Comparison of ENCODE assay signal across 29 cellular contexts in the genomic region with DNA sequence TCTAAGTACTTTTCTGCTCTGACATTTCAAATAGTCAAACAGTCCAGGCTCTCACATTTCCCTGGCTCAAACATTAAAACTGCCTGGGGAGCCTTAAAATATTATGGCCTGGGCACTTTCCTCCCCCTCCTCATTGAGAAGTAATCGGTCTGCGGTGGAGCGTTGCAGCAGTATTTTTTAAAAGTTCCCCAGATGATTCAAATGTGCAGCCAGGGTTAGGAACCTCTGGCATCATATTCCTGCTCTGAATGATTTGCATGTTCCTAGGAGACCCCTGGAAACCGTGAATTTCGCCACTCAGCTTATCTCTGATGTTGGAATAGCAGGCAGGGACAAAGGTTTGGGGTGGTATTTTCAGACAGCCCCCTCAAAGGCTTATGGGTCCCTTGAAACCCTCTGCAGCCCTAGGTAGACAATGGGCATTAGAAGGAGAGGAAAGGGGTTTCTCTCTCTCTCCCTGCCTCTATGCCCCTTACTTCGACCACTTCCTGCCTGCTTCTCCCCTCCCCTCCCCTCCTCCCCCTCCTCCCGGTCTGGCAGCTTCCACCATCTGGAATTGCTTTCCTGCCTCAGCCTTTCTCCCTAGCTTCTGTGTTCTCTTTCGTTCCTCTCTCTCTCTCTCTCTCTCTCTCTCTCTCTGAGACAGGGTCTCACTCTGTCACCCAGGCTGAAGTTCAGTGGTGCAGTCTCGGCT.
"Had no signal": no experiment of that assay in that cellular context is flagged by ENCODE, and none has a peak within 500 bp of the region (broad histone marks: within the 10 kb centered on the region; RNA-seq: fewer than 3 reads in every experiment).

No MANE protein-coding gene starts in this region.

- H3K9me3 ChIP-seq: gastrocnemius medialis, neutrophil, tibial artery had no signal

- H3K4me1 Mint-ChIP-seq: stimulated activated naive B cell treated with anti-CD40 and anti-IgM and Interleukin-4, amounts not matched to agents 10 μg/mL and 1 μg/mL and 100 μg/mL, for 72 hours had no signal

- H3K27ac ChIP-seq: gastrocnemius medialis, neutrophil, sigmoid colon, stomach, suprapubic skin, tibial artery, VCaP had no signal

- H3K36me3 Mint-ChIP-seq: naive thymus-derived CD4-positive, alpha-beta T cell had no signal

- ATAC-seq: activated naive CD4-positive, alpha-beta T cell treated with anti-CD3 and anti-CD28 coated beads, Interleukin-2, amount 50 U/mL, for 72 hours; activated T-cell treated with anti-CD3 and anti-CD28 coated beads, Interleukin-2, amount 50 U/mL, for 72 hours; gastrocnemius medialis; naive thymus-derived CD4-positive, alpha-beta T cell; stimulated activated naive B cell treated with anti-CD40 and anti-IgM and Interleukin-4, amounts not matched to agents 10 μg/mL and 1 μg/mL and 100 μg/mL, for 72 hours had no signal

- H3K27ac Mint-ChIP-seq: activated naive CD4-positive, alpha-beta T cell treated with anti-CD3 and anti-CD28 coated beads, Interleukin-2, amount 50 U/mL, for 72 hours; activated T-cell treated with anti-CD3 and anti-CD28 coated beads, Interleukin-2, amount 50 U/mL, for 72 hours; naive thymus-derived CD4-positive, alpha-beta T cell; T-helper 1 cell treated with Interleukin-12 subunit alpha and Interleukin-12 subunit beta and Interleukin-4 antibody, amounts not matched to agents 30 μg/mL and 1 μg/mL, for 36 hours had no signal

- H3K4me1 ChIP-seq: gastrocnemius medialis had no signal

- H3K4me3 Mint-ChIP-seq: activated T-cell treated with anti-CD3 and anti-CD28 coated beads, Interleukin-2, amount 50 U/mL, for 72 hours; naive thymus-derived CD4-positive, alpha-beta T cell; stimulated activated naive B cell treated with anti-CD40 and anti-IgM and Interleukin-4, amounts not matched to agents 10 μg/mL and 1 μg/mL and 100 μg/mL, for 72 hours; T-helper 1 cell treated with Interleukin-12 subunit alpha and Interleukin-12 subunit beta and Interleukin-4 antibody, amounts not matched to agents 30 μg/mL and 1 μg/mL, for 36 hours had no signal

- DNase-seq: activated CD4-positive, alpha-beta T cell treated with anti-CD3 and anti-CD28 coated beads for 4 hours; activated CD4-positive, alpha-beta T cell treated with anti-CD3 and anti-CD28 coated beads, Interleukin-2, amount 50 U/mL, for 4 hours; activated naive CD4-positive, alpha-beta T cell; activated T-cell treated with anti-CD3 and anti-CD28 coated beads for 4 hours; activated T-cell treated with anti-CD3 and anti-CD28 coated beads, Interleukin-2, amount 50 U/mL, for 72 hours; anterior cingulate cortex; dermis blood vessel endothelial cell; effector memory CD4-positive, alpha-beta T cell; gastrocnemius medialis; glutamatergic neuron; islet precursor cell; mammary epithelial cell; midbrain; naive thymus-derived CD4-positive, alpha-beta T cell; sigmoid colon; small intestine; stimulated activated CD4-positive, alpha-beta T cell treated with anti-CD3 and anti-CD28 coated beads, Interleukin-1b, Interleukin-23, amount 100 ng/mL, for 48 hours; stimulated activated naive B cell treated with anti-CD40 and anti-IgM and Interleukin-4, amounts not matched to agents 10 μg/mL and 1 μg/mL and 100 μg/mL, for 72 hours; stomach; T-helper 9 cell; tibial artery had no signal

- FAIRE-seq: bronchial epithelial cell, colon, small intestine, TTC549 had no signal

- H3K4me3 ChIP-seq: gastrocnemius medialis, sigmoid colon, stomach, suprapubic skin, tibial artery had no signal

- H3K36me3 ChIP-seq: gastrocnemius medialis, neutrophil, sigmoid colon, stomach, suprapubic skin, tibial artery had no signal
